In the genomic region with DNA sequence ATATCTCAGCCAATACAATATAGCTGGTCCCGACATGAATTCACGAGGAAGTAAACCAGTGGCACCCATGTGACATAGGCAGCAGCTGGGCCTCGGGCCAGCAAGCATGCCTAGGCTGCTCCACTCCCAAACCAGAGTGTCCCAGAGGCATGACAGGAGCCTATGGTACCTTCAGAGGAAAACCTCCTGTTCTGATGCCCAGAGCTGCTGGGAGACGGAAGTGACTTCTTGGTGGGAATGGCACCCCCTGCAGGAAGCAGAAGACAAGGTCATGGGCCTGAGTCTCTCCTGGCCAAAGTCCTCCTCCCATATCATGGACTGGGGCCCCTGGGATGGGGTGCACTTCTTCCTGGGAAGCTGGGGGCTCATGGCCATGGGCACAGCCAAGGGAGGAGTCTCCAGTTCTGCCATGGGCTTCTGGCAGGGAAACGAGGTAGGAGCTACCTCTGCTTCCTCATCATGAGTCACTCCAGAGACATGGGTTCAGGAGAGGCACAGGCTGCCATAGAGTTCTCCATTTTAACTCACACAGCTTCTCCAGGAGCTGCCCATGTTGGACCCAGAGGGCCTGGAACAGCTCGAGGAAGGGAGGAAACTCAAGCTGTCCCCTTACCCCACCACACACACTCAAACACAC, we compare ENCODE assay signal across 8 cellular contexts. TPM values are rescaled to one million over a fixed set of nuclear protein-coding genes. Genes with fewer than 3 reads are reported as not detected.
DNase-seq lines count a peak whose midpoint lies in the region; ATAC-seq, FAIRE-seq and TF ChIP-seq lines count a peak whose summit lies in the region.

No MANE protein-coding gene starts in this region.

- no peaks in the 10 kb centered on the region for H3K27me3 ChIP-seq in H7 (ENCODE audit: control insufficient read depth, insufficient read depth, low read length)
- no peaks in the 10 kb centered on the region for H3K27me3 ChIP-seq in left lung

- TF ChIP-seq CTCF in WTC11 (IDR thresholded peaks at IDR 0.05) (peak; percentile 47; the same call in 1 of the 2 replicates), left lung (IDR thresholded peaks at IDR 0.05) (peak; percentile 30 to 50)

- H3K27me3 Mint-ChIP-seq in WTC11 (ENCODE audit: low read depth) = no peaks in the 10 kb centered on the region

- no peak overlapping the region for H3K4me3 Mint-ChIP-seq in WTC11

- H3K9me3 ChIP-seq in left lung = no peaks in the 10 kb centered on the region

- no peaks in the 10 kb centered on the region for H3K9me3 Mint-ChIP-seq in WTC11
- no peaks in the 10 kb centered on the region for H3K9me3 Mint-ChIP-seq in activated naive CD4-positive, alpha-beta T cell treated with anti-CD3 and anti-CD28 coated beads, Interleukin-2, amount 50 U/mL, for 72 hours

- POLR2A ChIA-PET in WTC11 (lab: Charles Lee) = no interaction called here

- H3K4me1 ChIP-seq in left lung = peaks cover 0 to 4% of the 10 kb centered on the region in 2 donors

- no peaks in the 10 kb centered on the region for H3K4me1 Mint-ChIP-seq in WTC11

- peak; percentile 46 for DNase-seq in COLO668 (lab: John Stamatoyannopoulos, UW; ENCODE audit: unreplicated experiment)
- DNase-seq in H7 = peak; percentile 92
- DNase-seq in WTC11 (ENCODE audit: low spot score) = peak; percentile 63
- DNase-seq in left lung = peak in 1 of 2 donors; percentile 74
- no peak for DNase-seq in GDM1 (lab: John Stamatoyannopoulos, UW)
- no peak for DNase-seq in activated naive CD4-positive, alpha-beta T cell treated with anti-CD3 and anti-CD28 coated beads, Interleukin-2, amount 50 U/mL, for 72 hours (ENCODE audit: low spot score in 2 of 2)
- DNase-seq in frontal cortex (ENCODE audit: low spot score in 2 of 2) = no peak

- intact Hi-C loops in left lung (cut with DNase I) = no loop called here

- ATAC-seq in WTC11 (peak; percentile 91), left lung (peak; percentile 86), HG03095 (IDR thresholded peaks at IDR 0.05; ENCODE audit: unreplicated experiment) (no peak)
- ATAC-seq in activated naive CD4-positive, alpha-beta T cell treated with anti-CD3 and anti-CD28 coated beads, Interleukin-2, amount 50 U/mL, for 72 hours = no peak

- CTCF ChIA-PET in WTC11 (lab: Charles Lee) = interaction anchor here (0.6 to 4.3 kb wide), 29 partner anchors 9 to 595 kb away, joined by 3 to 42 read pairs (median 4); a partner anchor contains a TSS

- H3K27ac Mint-ChIP-seq in WTC11 = no peak overlapping the region
- peak overlapping the region in 1 of 2 donors; percentile 29 for H3K27ac Mint-ChIP-seq in activated naive CD4-positive, alpha-beta T cell treated with anti-CD3 and anti-CD28 coated beads, Interleukin-2, amount 50 U/mL, for 72 hours

- no peak overlapping the region for H3K27ac ChIP-seq in left lung

- H3K36me3 ChIP-seq in H7 (replicated peaks; ENCODE audit: control insufficient read depth, insufficient read depth, low read length) = peaks cover 7% of the 10 kb centered on the region
- no peaks in the 10 kb centered on the region for H3K36me3 ChIP-seq in left lung

- FAIRE-seq in frontal cortex (lab: Jason Lieb, UNC) = no peak

- H3K36me3 Mint-ChIP-seq in WTC11 = no peaks in the 10 kb centered on the region; the same call in 1 of the 2 replicates
- no peaks in the 10 kb centered on the region for H3K36me3 Mint-ChIP-seq in activated naive CD4-positive, alpha-beta T cell treated with anti-CD3 and anti-CD28 coated beads, Interleukin-2, amount 50 U/mL, for 72 hours

- H3K4me3 ChIP-seq in H7 (ENCODE audit: insufficient read depth, low read depth, low read length) (no peak overlapping the region), left lung (no peak overlapping the region)

TF ChIP-seq in WTC11, 78 proteins besides CTCF, POLR2A, EP300 and RAD21:
- TF ChIP-seq, protein P1, sequence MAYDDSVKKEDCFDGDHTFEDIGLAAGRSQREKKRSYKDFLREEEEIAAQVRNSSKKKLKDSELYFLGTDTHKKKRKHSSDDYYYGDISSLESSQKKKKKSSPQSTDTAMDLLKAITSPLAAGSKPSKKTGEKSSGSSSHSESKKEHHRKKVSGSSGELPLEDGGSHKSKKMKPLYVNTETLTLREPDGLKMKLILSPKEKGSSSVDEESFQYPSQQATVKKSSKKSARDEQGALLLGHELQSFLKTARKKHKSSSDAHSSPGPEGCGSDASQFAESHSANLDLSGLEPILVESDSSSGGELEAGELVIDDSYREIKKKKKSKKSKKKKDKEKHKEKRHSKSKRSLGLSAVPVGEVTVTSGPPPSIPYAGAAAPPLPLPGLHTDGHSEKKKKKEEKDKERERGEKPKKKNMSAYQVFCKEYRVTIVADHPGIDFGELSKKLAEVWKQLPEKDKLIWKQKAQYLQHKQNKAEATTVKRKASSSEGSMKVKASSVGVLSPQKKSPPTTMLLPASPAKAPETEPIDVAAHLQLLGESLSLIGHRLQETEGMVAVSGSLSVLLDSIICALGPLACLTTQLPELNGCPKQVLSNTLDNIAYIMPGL (CRISPR knock-in tag; IDR thresholded peaks at IDR 0.05) = peak; percentile 22; the same call in 1 of the 2 replicates
- TF ChIP-seq, protein P2, sequence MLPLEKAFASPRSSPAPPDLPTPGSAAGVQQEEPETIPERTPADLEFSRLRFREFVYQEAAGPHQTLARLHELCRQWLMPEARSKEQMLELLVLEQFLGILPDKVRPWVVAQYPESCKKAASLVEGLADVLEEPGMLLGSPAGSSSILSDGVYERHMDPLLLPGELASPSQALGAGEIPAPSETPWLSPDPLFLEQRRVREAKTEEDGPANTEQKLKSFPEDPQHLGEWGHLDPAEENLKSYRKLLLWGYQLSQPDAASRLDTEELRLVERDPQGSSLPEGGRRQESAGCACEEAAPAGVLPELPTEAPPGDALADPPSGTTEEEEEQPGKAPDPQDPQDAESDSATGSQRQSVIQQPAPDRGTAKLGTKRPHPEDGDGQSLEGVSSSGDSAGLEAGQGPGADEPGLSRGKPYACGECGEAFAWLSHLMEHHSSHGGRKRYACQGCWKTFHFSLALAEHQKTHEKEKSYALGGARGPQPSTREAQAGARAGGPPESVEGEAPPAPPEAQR (CRISPR knock-in tag; IDR thresholded peaks at IDR 0.05) = no peak

RNA-seq across cellular contexts. Expression of a gene that starts 13.4 kb away (rescaled TPM):
- total RNA-seq in H7 (2014; rRNA removed; shearing (Covaris generic)) = 17.9 and 27.7 TPM in 2 replicates
- total RNA-seq in WTC11 (2021) (19.8 to 23.7 TPM (median 21.0 TPM) in 3 replicates), left lung (10 to 100 TPM; 12.1 to 13.1 TPM), frontal cortex (11.4 TPM)
- 10 to 100 TPM; 13.3 to 20.6 TPM for total RNA-seq in activated naive CD4-positive, alpha-beta T cell treated with anti-CD3 and anti-CD28 coated beads, Interleukin-2, amount 50 U/mL, for 72 hours

RNA-seq across cellular contexts. Expression of a gene that starts 22.7 kb away (rescaled TPM):
- 100 and 125 TPM in 2 replicates for total RNA-seq in H7 (2014; rRNA removed; shearing (Covaris generic))
- 107 to 146 TPM (median 116 TPM) in 3 replicates for total RNA-seq in WTC11 (2021)
- 10 to 100 TPM; 80.5 to 81.8 TPM for total RNA-seq in left lung
- 100 to 1,000 TPM; 101 to 105 TPM for total RNA-seq in activated naive CD4-positive, alpha-beta T cell treated with anti-CD3 and anti-CD28 coated beads, Interleukin-2, amount 50 U/mL, for 72 hours
- 32.2 TPM for total RNA-seq in frontal cortex

RNA-seq across cellular contexts. Expression of a gene that starts 30.7 kb away (rescaled TPM):
- 66.4 and 69.4 TPM in 2 replicates for total RNA-seq in H7 (2014; rRNA removed; shearing (Covaris generic))
- total RNA-seq in WTC11 (2021) = 51.3 to 56.4 TPM (median 51.4 TPM) in 3 replicates
- total RNA-seq in left lung = 10 to 100 TPM; 26.3 to 35.1 TPM
- total RNA-seq in activated naive CD4-positive, alpha-beta T cell treated with anti-CD3 and anti-CD28 coated beads, Interleukin-2, amount 50 U/mL, for 72 hours = 10 to 100 TPM; 16.2 to 31.9 TPM
- 11.8 TPM for total RNA-seq in frontal cortex

RNA-seq across cellular contexts. Expression of a gene that starts 49.0 kb away (rescaled TPM):
- total RNA-seq in H7 (2014; rRNA removed; shearing (Covaris generic)) = 8.5 and 14.1 TPM in 2 replicates
- total RNA-seq in WTC11 (2021) (4.4 to 10.0 TPM (median 6.8 TPM) in 3 replicates), left lung (10 to 100 TPM; 43.0 to 63.8 TPM), frontal cortex (13.9 TPM)
- 10 to 100 TPM; 11.5 to 26.2 TPM for total RNA-seq in activated naive CD4-positive, alpha-beta T cell treated with anti-CD3 and anti-CD28 coated beads, Interleukin-2, amount 50 U/mL, for 72 hours

RNA-seq across cellular contexts. Expression of a gene that starts 51.6 kb away (rescaled TPM):
- total RNA-seq in H7 (2014; rRNA removed; shearing (Covaris generic)) = 35.1 and 38.3 TPM in 2 replicates
- total RNA-seq in WTC11 (2021) (32.4 to 40.9 TPM (median 32.5 TPM) in 3 replicates), left lung (10 to 100 TPM; 81.0 TPM), frontal cortex (98.2 TPM)
- 10 to 100 TPM; 31.3 to 42.1 TPM for total RNA-seq in activated naive CD4-positive, alpha-beta T cell treated with anti-CD3 and anti-CD28 coated beads, Interleukin-2, amount 50 U/mL, for 72 hours

Comparison
In these comparisons a context has a peak if more than half of its experiments do, and no peak if none do; other contexts are left out.
1. DNase-seq: peak in COLO668 (single experiment), H7 (single experiment) and WTC11 (single experiment); none in GDM1 (single experiment), activated naive CD4-positive, alpha-beta T cell treated with anti-CD3 and anti-CD28 coated beads, Interleukin-2, amount 50 U/mL, for 72 hours (0 of 2) and frontal cortex (0 of 2).
2. ATAC-seq: peak in WTC11 (single experiment) and left lung (single experiment); none in HG03095 (single experiment) and activated naive CD4-positive, alpha-beta T cell treated with anti-CD3 and anti-CD28 coated beads, Interleukin-2, amount 50 U/mL, for 72 hours (0 of 2).